ENCODE assay signal across 10 cellular contexts in genomic region chr7:143492043-143492471, GRCh38. TPM values are rescaled to one million over a fixed set of nuclear protein-coding genes. Genes with fewer than 3 reads are reported as not detected.
A peak's percentile ranks its signal among the peaks of the same experiment; 100 is the strongest.
DNase-seq lines count a peak whose midpoint lies in the region; ATAC-seq lines count a peak whose summit lies in the region.
"Had no signal": no experiment of that assay in that cellular context is flagged by ENCODE, and none has a peak within 500 bp of the region (broad histone marks: within the 10 kb centered on the region; RNA-seq: fewer than 3 reads in every experiment).

No MANE protein-coding gene starts in this region.

- peaks cover 8% of the 10 kb centered on the region for H3K36me3 Mint-ChIP-seq in activated naive CD8-positive, alpha-beta T cell treated with anti-CD3 and anti-CD28 coated beads for 36 hours

- no peaks in the 10 kb centered on the region for H3K27me3 ChIP-seq in ACC112 (ENCODE audit: insufficient read depth, low read length)

- H3K4me1 Mint-ChIP-seq in activated naive CD8-positive, alpha-beta T cell treated with anti-CD3 and anti-CD28 coated beads for 36 hours = peaks cover 32% of the 10 kb centered on the region

- no peak overlapping the region for H3K4me3 ChIP-seq in ACC112 (ENCODE audit: low read depth, low read length)

- H3K27me3 Mint-ChIP-seq in activated naive CD8-positive, alpha-beta T cell treated with anti-CD3 and anti-CD28 coated beads for 36 hours = no peaks in the 10 kb centered on the region

- no peaks in the 10 kb centered on the region for H3K79me2 ChIP-seq in ACC112 (ENCODE audit: control insufficient read depth, insufficient read depth, low read length, unreplicated experiment)

- no peaks in the 10 kb centered on the region for H3K36me3 ChIP-seq in ACC112 (ENCODE audit: insufficient read depth, low read length)

- H3K27ac ChIP-seq in ACC112 (ENCODE audit: low read depth, low read length) = peak overlapping the region; percentile 63

- ATAC-seq in HG03457 (IDR thresholded peaks at IDR 0.05; ENCODE audit: unreplicated experiment) (no peak), GM18517 (IDR thresholded peaks at IDR 0.05; ENCODE audit: unreplicated experiment) (no peak)

- no peaks in the 10 kb centered on the region for H3K9me3 Mint-ChIP-seq in activated naive CD8-positive, alpha-beta T cell treated with anti-CD3 and anti-CD28 coated beads for 36 hours

- peak; percentile 77 for DNase-seq in HCEC 1CT
- no peak for DNase-seq in activated naive CD8-positive, alpha-beta T cell treated with anti-CD3 and anti-CD28 coated beads for 36 hours
- peak; percentile 97 for DNase-seq in iris pigment epithelial cell (ENCODE audit: low read depth)
- no peak for DNase-seq in SW 1271 (lab: John Stamatoyannopoulos, UW)
- DNase-seq in DMS79 treated with DMSO at 0.1 percent for 48 hours (lab: John Stamatoyannopoulos, UW) = no peak
- DNase-seq: NCI-H446 treated with DMSO at 0.1 percent for 48 hours had no signal

- no peak overlapping the region for H2AFZ ChIP-seq in ACC112 (ENCODE audit: low read length, unreplicated experiment)

- peak overlapping the region; percentile 62 for H3K27ac Mint-ChIP-seq in activated naive CD8-positive, alpha-beta T cell treated with anti-CD3 and anti-CD28 coated beads for 36 hours

- H3K4me3 Mint-ChIP-seq in activated naive CD8-positive, alpha-beta T cell treated with anti-CD3 and anti-CD28 coated beads for 36 hours = no peak overlapping the region

- H3K4me1 ChIP-seq in ACC112 (ENCODE audit: control insufficient read depth, insufficient read depth, low read length, unreplicated experiment) = peaks cover 40% of the 10 kb centered on the region

RNA-seq across cellular contexts. Expression of gene TAS2R41, which starts 14.4 kb away (rescaled TPM):
- not detected for total RNA-seq in activated naive CD8-positive, alpha-beta T cell treated with anti-CD3 and anti-CD28 coated beads for 36 hours
- total RNA-seq: mesenteric fat pad had no signal

RNA-seq across cellular contexts. Expression of gene TAS2R60, which starts 48.8 kb away (rescaled TPM):
- total RNA-seq in activated naive CD8-positive, alpha-beta T cell treated with anti-CD3 and anti-CD28 coated beads for 36 hours = not detected

Comparison
In these comparisons a context has a peak if more than half of its experiments do, and no peak if none do; other contexts are left out.
1. DNase-seq: peak in HCEC 1CT (single experiment) and iris pigment epithelial cell (single experiment); none in activated naive CD8-positive, alpha-beta T cell treated with anti-CD3 and anti-CD28 coated beads for 36 hours (single experiment), SW 1271 (0 of 2) and DMS79 treated with DMSO at 0.1 percent for 48 hours (single experiment).